Comparison of ENCODE assay signal across 1 cellular context in the genomic region with DNA sequence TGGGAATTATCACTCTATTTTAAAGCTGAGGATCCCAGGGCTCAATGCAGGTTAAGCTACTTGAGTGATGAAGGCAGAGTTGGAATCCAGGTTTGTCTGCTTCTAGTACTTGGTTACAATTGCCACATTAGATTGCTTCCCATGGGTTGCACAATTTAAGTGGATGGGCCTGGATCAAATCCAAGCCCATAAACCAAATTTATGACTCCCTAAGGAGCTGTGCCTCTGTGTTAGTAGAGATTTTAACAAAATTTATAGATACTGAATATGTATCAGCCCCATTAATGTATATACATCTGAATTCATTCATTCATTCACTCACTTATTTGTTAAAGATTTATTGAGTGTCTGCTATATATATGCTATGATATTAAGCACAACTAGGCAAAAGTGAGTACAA.
TF ChIP-seq lines count a peak whose summit lies in the region.

No MANE protein-coding gene starts in this region.

TF ChIP-seq in HEK293, 187 proteins besides CTCF, POLR2A, EP300 and RAD21 (continued from another document):
- TF ChIP-seq, protein P1, sequence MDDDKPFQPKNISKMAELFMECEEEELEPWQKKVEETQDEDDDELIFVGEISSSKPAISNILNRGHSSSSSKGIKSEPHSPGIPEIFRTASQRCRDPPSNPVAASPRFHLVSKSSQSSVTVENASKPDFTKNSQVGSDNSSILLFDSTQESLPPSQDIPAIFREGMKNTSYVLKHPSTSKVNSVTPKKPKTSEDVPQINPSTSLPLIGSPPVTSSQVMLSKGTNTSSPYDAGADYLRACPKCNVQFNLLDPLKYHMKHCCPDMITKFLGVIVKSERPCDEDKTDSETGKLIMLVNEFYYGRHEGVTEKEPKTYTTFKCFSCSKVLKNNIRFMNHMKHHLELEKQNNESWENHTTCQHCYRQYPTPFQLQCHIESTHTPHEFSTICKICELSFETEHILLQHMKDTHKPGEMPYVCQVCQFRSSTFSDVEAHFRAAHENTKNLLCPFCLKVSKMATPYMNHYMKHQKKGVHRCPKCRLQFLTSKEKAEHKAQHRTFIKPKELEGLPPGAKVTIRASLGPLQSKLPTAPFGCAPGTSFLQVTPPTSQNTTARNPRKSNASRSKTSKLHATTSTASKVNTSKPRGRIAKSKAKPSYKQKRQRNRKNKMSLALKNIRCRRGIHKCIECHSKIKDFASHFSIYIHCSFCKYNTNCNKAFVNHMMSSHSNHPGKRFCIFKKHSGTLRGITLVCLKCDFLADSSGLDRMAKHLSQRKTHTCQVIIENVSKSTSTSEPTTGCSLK (tag by site-specific recombination; IDR thresholded peaks at IDR 0.05): no peak
- TF ChIP-seq ZNF423 (tag by site-specific recombination; IDR thresholded peaks at IDR 0.05) (no peak), ZNF610 (tag by site-specific recombination; IDR thresholded peaks at IDR 0.05; ENCODE audit: borderline replicate concordance) (no peak), ZNF558 (tag by site-specific recombination; IDR thresholded peaks at IDR 0.05) (no peak), IKZF3 (tag by site-specific recombination; IDR thresholded peaks at IDR 0.05) (peak; percentile 88), ZNF776 (tag by site-specific recombination; IDR thresholded peaks at IDR 0.05; ENCODE audit: borderline replicate concordance) (no peak), ZSCAN23 (tag by site-specific recombination; IDR thresholded peaks at IDR 0.05) (no peak), YY2 (tag by site-specific recombination; IDR thresholded peaks at IDR 0.05) (no peak), HOXD13 (CRISPR knock-in tag; IDR thresholded peaks at IDR 0.05; ENCODE audit: borderline replicate concordance) (peak; percentile 52; the same call in 1 of the 2 replicates), TRIM28 (IDR thresholded peaks at IDR 0.05; ENCODE audit: borderline replicate concordance, low read length) (0 out of 2 replicates have a peak, but pooled peaks have one; percentile 17), KLF9 (tag by site-specific recombination; IDR thresholded peaks at IDR 0.05; ENCODE audit: low read depth) (no peak), ZNF335 (tag by site-specific recombination; conservative IDR thresholded peaks at IDR 0.05) (no peak), ZNF202 (tag by site-specific recombination; IDR thresholded peaks at IDR 0.05; ENCODE audit: borderline replicate concordance) (no peak), YY1 (tag by site-specific recombination; IDR thresholded peaks at IDR 0.05) (no peak), ZNF621 (tag by site-specific recombination; IDR thresholded peaks at IDR 0.05) (no peak), ZNF302 (tag by site-specific recombination; IDR thresholded peaks at IDR 0.05; ENCODE audit: low read depth) (no peak), KLF7 (tag by site-specific recombination; IDR thresholded peaks at IDR 0.05; ENCODE audit: borderline replicate concordance) (no peak), KLF10 (tag by site-specific recombination; IDR thresholded peaks at IDR 0.05) (0 out of 2 replicates have a peak, but pooled peaks have one; percentile 28), KLF16 (tag by site-specific recombination; IDR thresholded peaks at IDR 0.05) (no peak), ZNF24 (tag by site-specific recombination; IDR thresholded peaks at IDR 0.05) (peak; percentile 96), BCL11A (tag by site-specific recombination; IDR thresholded peaks at IDR 0.05; ENCODE audit: low read depth) (no peak), ZFP3 (tag by site-specific recombination; IDR thresholded peaks at IDR 0.05; ENCODE audit: low read depth) (no peak)
- TF ChIP-seq, protein P2, sequence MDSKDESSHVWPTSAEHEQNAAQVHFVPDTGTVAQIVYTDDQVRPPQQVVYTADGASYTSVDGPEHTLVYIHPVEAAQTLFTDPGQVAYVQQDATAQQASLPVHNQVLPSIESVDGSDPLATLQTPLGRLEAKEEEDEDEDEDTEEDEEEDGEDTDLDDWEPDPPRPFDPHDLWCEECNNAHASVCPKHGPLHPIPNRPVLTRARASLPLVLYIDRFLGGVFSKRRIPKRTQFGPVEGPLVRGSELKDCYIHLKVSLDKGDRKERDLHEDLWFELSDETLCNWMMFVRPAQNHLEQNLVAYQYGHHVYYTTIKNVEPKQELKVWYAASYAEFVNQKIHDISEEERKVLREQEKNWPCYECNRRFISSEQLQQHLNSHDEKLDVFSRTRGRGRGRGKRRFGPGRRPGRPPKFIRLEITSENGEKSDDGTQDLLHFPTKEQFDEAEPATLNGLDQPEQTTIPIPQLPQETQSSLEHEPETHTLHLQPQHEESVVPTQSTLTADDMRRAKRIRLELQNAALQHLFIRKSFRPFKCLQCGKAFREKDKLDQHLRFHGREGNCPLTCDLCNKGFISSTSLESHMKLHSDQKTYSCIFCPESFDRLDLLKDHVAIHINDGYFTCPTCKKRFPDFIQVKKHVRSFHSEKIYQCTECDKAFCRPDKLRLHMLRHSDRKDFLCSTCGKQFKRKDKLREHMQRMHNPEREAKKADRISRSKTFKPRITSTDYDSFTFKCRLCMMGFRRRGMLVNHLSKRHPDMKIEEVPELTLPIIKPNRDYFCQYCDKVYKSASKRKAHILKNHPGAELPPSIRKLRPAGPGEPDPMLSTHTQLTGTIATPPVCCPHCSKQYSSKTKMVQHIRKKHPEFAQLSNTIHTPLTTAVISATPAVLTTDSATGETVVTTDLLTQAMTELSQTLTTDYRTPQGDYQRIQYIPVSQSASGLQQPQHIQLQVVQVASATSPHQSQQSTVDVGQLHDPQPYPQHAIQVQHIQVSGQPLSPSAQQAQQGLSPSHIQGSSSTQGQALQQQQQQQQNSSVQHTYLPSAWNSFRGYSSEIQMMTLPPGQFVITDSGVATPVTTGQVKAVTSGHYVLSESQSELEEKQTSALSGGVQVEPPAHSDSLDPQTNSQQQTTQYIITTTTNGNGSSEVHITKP (tag by site-specific recombination; IDR thresholded peaks at IDR 0.05): no peak
- TF ChIP-seq, protein P3, sequence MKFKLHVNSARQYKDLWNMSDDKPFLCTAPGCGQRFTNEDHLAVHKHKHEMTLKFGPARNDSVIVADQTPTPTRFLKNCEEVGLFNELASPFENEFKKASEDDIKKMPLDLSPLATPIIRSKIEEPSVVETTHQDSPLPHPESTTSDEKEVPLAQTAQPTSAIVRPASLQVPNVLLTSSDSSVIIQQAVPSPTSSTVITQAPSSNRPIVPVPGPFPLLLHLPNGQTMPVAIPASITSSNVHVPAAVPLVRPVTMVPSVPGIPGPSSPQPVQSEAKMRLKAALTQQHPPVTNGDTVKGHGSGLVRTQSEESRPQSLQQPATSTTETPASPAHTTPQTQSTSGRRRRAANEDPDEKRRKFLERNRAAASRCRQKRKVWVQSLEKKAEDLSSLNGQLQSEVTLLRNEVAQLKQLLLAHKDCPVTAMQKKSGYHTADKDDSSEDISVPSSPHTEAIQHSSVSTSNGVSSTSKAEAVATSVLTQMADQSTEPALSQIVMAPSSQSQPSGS (tag by site-specific recombination; IDR thresholded peaks at IDR 0.05; ENCODE audit: low read depth): no peak
- TF ChIP-seq, protein P4, sequence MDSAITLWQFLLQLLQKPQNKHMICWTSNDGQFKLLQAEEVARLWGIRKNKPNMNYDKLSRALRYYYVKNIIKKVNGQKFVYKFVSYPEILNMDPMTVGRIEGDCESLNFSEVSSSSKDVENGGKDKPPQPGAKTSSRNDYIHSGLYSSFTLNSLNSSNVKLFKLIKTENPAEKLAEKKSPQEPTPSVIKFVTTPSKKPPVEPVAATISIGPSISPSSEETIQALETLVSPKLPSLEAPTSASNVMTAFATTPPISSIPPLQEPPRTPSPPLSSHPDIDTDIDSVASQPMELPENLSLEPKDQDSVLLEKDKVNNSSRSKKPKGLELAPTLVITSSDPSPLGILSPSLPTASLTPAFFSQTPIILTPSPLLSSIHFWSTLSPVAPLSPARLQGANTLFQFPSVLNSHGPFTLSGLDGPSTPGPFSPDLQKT (IDR thresholded peaks at IDR 0.05; ENCODE audit: borderline replicate concordance, low read depth, low read length): no peak
- TF ChIP-seq, protein P5, sequence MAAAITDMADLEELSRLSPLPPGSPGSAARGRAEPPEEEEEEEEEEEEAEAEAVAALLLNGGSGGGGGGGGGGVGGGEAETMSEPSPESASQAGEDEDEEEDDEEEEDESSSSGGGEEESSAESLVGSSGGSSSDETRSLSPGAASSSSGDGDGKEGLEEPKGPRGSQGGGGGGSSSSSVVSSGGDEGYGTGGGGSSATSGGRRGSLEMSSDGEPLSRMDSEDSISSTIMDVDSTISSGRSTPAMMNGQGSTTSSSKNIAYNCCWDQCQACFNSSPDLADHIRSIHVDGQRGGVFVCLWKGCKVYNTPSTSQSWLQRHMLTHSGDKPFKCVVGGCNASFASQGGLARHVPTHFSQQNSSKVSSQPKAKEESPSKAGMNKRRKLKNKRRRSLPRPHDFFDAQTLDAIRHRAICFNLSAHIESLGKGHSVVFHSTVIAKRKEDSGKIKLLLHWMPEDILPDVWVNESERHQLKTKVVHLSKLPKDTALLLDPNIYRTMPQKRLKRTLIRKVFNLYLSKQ (tag by site-specific recombination; IDR thresholded peaks at IDR 0.05; ENCODE audit: borderline replicate concordance): no peak
- TF ChIP-seq, protein P6, sequence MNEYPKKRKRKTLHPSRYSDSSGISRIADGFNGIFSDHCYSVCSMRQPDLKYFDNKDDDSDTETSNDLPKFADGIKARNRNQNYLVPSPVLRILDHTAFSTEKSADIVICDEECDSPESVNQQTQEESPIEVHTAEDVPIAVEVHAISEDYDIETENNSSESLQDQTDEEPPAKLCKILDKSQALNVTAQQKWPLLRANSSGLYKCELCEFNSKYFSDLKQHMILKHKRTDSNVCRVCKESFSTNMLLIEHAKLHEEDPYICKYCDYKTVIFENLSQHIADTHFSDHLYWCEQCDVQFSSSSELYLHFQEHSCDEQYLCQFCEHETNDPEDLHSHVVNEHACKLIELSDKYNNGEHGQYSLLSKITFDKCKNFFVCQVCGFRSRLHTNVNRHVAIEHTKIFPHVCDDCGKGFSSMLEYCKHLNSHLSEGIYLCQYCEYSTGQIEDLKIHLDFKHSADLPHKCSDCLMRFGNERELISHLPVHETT (tag by site-specific recombination; IDR thresholded peaks at IDR 0.05): no peak
- TF ChIP-seq, protein P7, sequence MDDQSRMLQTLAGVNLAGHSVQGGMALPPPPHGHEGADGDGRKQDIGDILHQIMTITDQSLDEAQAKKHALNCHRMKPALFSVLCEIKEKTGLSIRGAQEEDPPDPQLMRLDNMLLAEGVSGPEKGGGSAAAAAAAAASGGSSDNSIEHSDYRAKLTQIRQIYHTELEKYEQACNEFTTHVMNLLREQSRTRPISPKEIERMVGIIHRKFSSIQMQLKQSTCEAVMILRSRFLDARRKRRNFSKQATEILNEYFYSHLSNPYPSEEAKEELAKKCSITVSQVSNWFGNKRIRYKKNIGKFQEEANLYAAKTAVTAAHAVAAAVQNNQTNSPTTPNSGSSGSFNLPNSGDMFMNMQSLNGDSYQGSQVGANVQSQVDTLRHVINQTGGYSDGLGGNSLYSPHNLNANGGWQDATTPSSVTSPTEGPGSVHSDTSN (CRISPR knock-in tag; IDR thresholded peaks at IDR 0.05): no peak
- TF ChIP-seq, protein P8, sequence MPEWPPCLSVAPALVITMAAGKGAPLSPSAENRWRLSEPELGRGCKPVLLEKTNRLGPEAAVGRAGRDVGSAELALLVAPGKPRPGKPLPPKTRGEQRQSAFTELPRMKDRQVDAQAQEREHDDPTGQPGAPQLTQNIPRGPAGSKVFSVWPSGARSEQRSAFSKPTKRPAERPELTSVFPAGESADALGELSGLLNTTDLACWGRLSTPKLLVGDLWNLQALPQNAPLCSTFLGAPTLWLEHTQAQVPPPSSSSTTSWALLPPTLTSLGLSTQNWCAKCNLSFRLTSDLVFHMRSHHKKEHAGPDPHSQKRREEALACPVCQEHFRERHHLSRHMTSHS (tag by site-specific recombination; IDR thresholded peaks at IDR 0.05): no peak
- TF ChIP-seq, protein P9, sequence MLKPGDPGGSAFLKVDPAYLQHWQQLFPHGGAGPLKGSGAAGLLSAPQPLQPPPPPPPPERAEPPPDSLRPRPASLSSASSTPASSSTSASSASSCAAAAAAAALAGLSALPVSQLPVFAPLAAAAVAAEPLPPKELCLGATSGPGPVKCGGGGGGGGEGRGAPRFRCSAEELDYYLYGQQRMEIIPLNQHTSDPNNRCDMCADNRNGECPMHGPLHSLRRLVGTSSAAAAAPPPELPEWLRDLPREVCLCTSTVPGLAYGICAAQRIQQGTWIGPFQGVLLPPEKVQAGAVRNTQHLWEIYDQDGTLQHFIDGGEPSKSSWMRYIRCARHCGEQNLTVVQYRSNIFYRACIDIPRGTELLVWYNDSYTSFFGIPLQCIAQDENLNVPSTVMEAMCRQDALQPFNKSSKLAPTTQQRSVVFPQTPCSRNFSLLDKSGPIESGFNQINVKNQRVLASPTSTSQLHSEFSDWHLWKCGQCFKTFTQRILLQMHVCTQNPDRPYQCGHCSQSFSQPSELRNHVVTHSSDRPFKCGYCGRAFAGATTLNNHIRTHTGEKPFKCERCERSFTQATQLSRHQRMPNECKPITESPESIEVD (tag by site-specific recombination; IDR thresholded peaks at IDR 0.05): peak; percentile 91
